In genomic region chr6:136655251-136656014, GRCh38 we compare ENCODE assay signal across 23 cellular contexts.
DNase-seq lines count a peak whose midpoint lies in the region; ATAC-seq, FAIRE-seq and TF ChIP-seq lines count a peak whose summit lies in the region.
"Had no signal": no experiment of that assay in that cellular context is flagged by ENCODE, and none has a peak within 500 bp of the region (broad histone marks: within the 10 kb centered on the region; RNA-seq: fewer than 3 reads in every experiment).

No MANE protein-coding gene starts in this region.

- no peaks in the 10 kb centered on the region for H3K79me2 ChIP-seq in HepG2 (ENCODE audit: insufficient read depth, low read length)

- H3K9me3 ChIP-seq in HepG2 (ENCODE audit: low read length) (no peaks in the 10 kb centered on the region), right lobe of liver (no peaks in the 10 kb centered on the region), WERI-Rb-1 (ENCODE audit: severe bottlenecking) (no peaks in the 10 kb centered on the region)
- H3K9me3 ChIP-seq: esophagus muscularis mucosa had no signal

- H3K36me3 ChIP-seq in HepG2 (replicated peaks in 1 of 2; ENCODE audit: control insufficient read depth in 1 of 2, insufficient read depth in 2 of 2, low read length in 2 of 2): no peaks in the 10 kb centered on the region
- no peaks in the 10 kb centered on the region for H3K36me3 ChIP-seq in right lobe of liver
- H3K36me3 ChIP-seq in WERI-Rb-1: no peaks in the 10 kb centered on the region

- H4K20me1 ChIP-seq in HepG2 (ENCODE audit: insufficient read depth, low read length): no peaks in the 10 kb centered on the region

- WGBS in HepG2 (ENCODE audit: low lambda C conversion rate): 14% methylated on average over 6 of the region's 6 CpGs
- 87% methylated on average over 6 of the region's 6 CpGs for WGBS in right lobe of liver (ENCODE audit: insufficient coverage, low coverage, low lambda C conversion rate, missing lambda C conversion rate)

- POLR2A ChIA-PET in HepG2 (lab: Yijun Ruan, JAX): no interaction called here

- no peak for TF ChIP-seq RAD21 in HepG2 (CRISPR knock-in tag; IDR thresholded peaks at IDR 0.05)

- TF ChIP-seq POLR2A in HepG2 (IDR thresholded peaks at IDR 0.05; ENCODE audit: insufficient read depth in 1 of 2, low read depth in 2 of 2, low read length in 2 of 2) (no peak), right lobe of liver (IDR thresholded peaks at IDR 0.05) (no peak)

- intact Hi-C loops in HepG2 (cut with micrococcal nuclease; ENCODE audit: unreplicated experiment): no loop called here
- intact Hi-C loops in right lobe of liver (cut with DNase I): no loop called here

- TF ChIP-seq CTCF in HepG2 (CRISPR knock-in tag; IDR thresholded peaks at IDR 0.05): no peak
- TF ChIP-seq CTCF in right lobe of liver (IDR thresholded peaks at IDR 0.05): no peak
- TF ChIP-seq CTCF in WERI-Rb-1 (IDR thresholded peaks at IDR 0.05; ENCODE audit: low read depth, low read length): no peak

- TF ChIP-seq EP300 in HepG2 (IDR thresholded peaks at IDR 0.05; ENCODE audit: low read depth in 2 of 2, low read length in 2 of 2) (no peak), HepG2 (CRISPR knock-in tag; IDR thresholded peaks at IDR 0.05; ENCODE audit: borderline replicate concordance) (no peak)

- no TSS peak for BruUV-seq in HepG2 (replicated peaks; lab: Mats Ljungman, UMichigan)

- DNase-seq in HepG2 (ENCODE audit: low spot score) (no peak), right lobe of liver (no peak), NCI-H2107 treated with DMSO at 0.1 percent for 48 hours (lab: John Stamatoyannopoulos, UW; ENCODE audit: unreplicated experiment) (peak; percentile 67), WERI-Rb-1 (peak; percentile 64), NCI-H1048 (lab: John Stamatoyannopoulos, UW) (no peak), amygdala (lab: John Stamatoyannopoulos, UW) (no peak)
- DNase-seq: activated B cell treated with CpG ODN at 0.5 μM for 24 hours; activated CD4-positive, alpha-beta memory T cell treated with anti-CD3 and anti-CD28 coated beads for 36 hours; activated naive CD4-positive, alpha-beta T cell treated with anti-CD3 and anti-CD28 coated beads for 36 hours; aorta; Calu3; effector CD4-positive, alpha-beta T cell; HCEC 1CT; kidney; mammary epithelial cell; NCI-H1694; NCI-H526 treated with DMSO at 0.1 percent for 48 hours; stimulated activated CD4-positive, alpha-beta T cell treated with anti-CD3 and anti-CD28 coated beads, Interleukin-15, amount 100 ng/mL, for 24 hours; T-helper 2 cell had no signal

- H3K27me3 ChIP-seq in HepG2 (ENCODE audit: control insufficient read depth in 1 of 2, insufficient read depth in 2 of 2, low read length in 2 of 2) (peaks cover 0 to 5% of the 10 kb centered on the region in 2 experiments; a peak in 1 of 5 replicates), right lobe of liver (no peaks in the 10 kb centered on the region), WERI-Rb-1 (ENCODE audit: insufficient read depth, low read depth, severe bottlenecking) (no peaks in the 10 kb centered on the region)
- H3K27me3 ChIP-seq: esophagus muscularis mucosa had no signal

- FAIRE-seq in HepG2 (lab: Jason Lieb, UNC): no peak
- FAIRE-seq: GM18507, kidney had no signal

- no peak overlapping the region for H3K9ac ChIP-seq in HepG2 (ENCODE audit: insufficient read depth, low read depth, low read length)

- H3K27ac ChIP-seq in HepG2 (ENCODE audit: extremely low read length, insufficient read depth, low read length): no peak overlapping the region
- H3K27ac ChIP-seq in right lobe of liver: no peak overlapping the region
- peak overlapping the region; percentile 16 for H3K27ac ChIP-seq in WERI-Rb-1
- H3K27ac ChIP-seq: esophagus muscularis mucosa had no signal

- no peak overlapping the region for H2AFZ ChIP-seq in HepG2 (ENCODE audit: low read length)

- H3K4me3 ChIP-seq in HepG2 (replicated peaks in 1 of 3; ENCODE audit: insufficient read depth in 1 of 3, low read depth in 2 of 3, low read length in 3 of 3) (no peak overlapping the region), right lobe of liver (no peak overlapping the region), WERI-Rb-1 (ENCODE audit: low read depth, low read length) (no peak overlapping the region)
- H3K4me3 ChIP-seq: esophagus muscularis mucosa had no signal

- no peak for ATAC-seq in HepG2
- no peak for ATAC-seq in right lobe of liver
- no peak for ATAC-seq in GM21786 (IDR thresholded peaks at IDR 0.05; ENCODE audit: unreplicated experiment)
- no peak for ATAC-seq in GM18909 (IDR thresholded peaks at IDR 0.05; ENCODE audit: poor library complexity, unreplicated experiment)

- in situ Hi-C loops in HepG2 (cut with HindIII; ENCODE audit: extremely low pct_ligation_motif_present, low pct_unique_long_range_greater_than_20kb): no loop called here

- H3K4me1 ChIP-seq in HepG2 (ENCODE audit: insufficient read depth, low read length): no peaks in the 10 kb centered on the region
- no peaks in the 10 kb centered on the region for H3K4me1 ChIP-seq in right lobe of liver
- H3K4me1 ChIP-seq: esophagus muscularis mucosa had no signal

- CTCF ChIA-PET in HepG2 (lab: Yijun Ruan, JAX; ENCODE audit: low intra/inter-chr PET ratio, low total read pairs): no interaction called here

- H3K4me2 ChIP-seq in HepG2 (ENCODE audit: low read depth, low read length): no peak overlapping the region

TF ChIP-seq in HepG2, 621 proteins besides CTCF, POLR2A, EP300 and RAD21:
- TF ChIP-seq HOMEZ (CRISPR knock-in tag; IDR thresholded peaks at IDR 0.05; ENCODE audit: low read depth): no peak
- peak; percentile 47; the same call in 1 of the 2 replicates for TF ChIP-seq NFE2L2 (IDR thresholded peaks at IDR 0.05; ENCODE audit: low read length)

Comparison
In these comparisons a context has a peak if more than half of its experiments do, and no peak if none do; other contexts are left out.
1. DNase-seq: peak in NCI-H2107 treated with DMSO at 0.1 percent for 48 hours (single experiment) and WERI-Rb-1 (single experiment); none in HepG2 (single experiment), right lobe of liver (0 of 3), NCI-H1048 (single experiment) and amygdala (0 of 56).